Comparison of ENCODE assay signal across 23 cellular contexts in genomic region chr9:125444166-125444565, GRCh38.
"Had no signal": no experiment of that assay in that cellular context is flagged by ENCODE, and none has a peak within 500 bp of the region (broad histone marks: within the 10 kb centered on the region; RNA-seq: fewer than 3 reads in every experiment).

No MANE protein-coding gene starts in this region.

- H3K9me3 Mint-ChIP-seq: activated CD4-positive, alpha-beta memory T cell treated with anti-CD3 and anti-CD28 coated beads for 36 hours; activated naive CD4-positive, alpha-beta T cell treated with anti-CD3 and anti-CD28 coated beads for 36 hours; central memory CD8-positive, alpha-beta T cell; naive thymus-derived CD8-positive, alpha-beta T cell had no signal

- H3K4me3 Mint-ChIP-seq: activated CD4-positive, alpha-beta memory T cell treated with anti-CD3 and anti-CD28 coated beads for 36 hours; activated naive CD4-positive, alpha-beta T cell treated with anti-CD3 and anti-CD28 coated beads for 36 hours; central memory CD8-positive, alpha-beta T cell; naive thymus-derived CD8-positive, alpha-beta T cell had no signal

- H3K27ac Mint-ChIP-seq: activated CD4-positive, alpha-beta memory T cell treated with anti-CD3 and anti-CD28 coated beads for 36 hours; activated naive CD4-positive, alpha-beta T cell treated with anti-CD3 and anti-CD28 coated beads for 36 hours had no signal

- DNase-seq: activated CD4-positive, alpha-beta memory T cell treated with anti-CD3 and anti-CD28 coated beads for 36 hours; activated CD4-positive, alpha-beta T cell treated with anti-CD3 and anti-CD28 coated beads for 4 hours; activated naive CD4-positive, alpha-beta T cell treated with anti-CD3 and anti-CD28 coated beads for 36 hours; anterior cingulate cortex; brain microvascular endothelial cell; colonic mucosa; erythroblast; foreskin melanocyte; glutamatergic neuron; hippocampal formation; left colon; lower lobe of right lung; naive thymus-derived CD8-positive, alpha-beta T cell; occipital lobe; retina; stimulated activated CD4-positive, alpha-beta T cell treated with anti-CD3 and anti-CD28 coated beads, Interleukin-12 subunit alpha, Interleukin-12 subunit beta, amount 100 ng/mL, for 4 hours; stimulated activated CD4-positive, alpha-beta T cell treated with anti-CD3 and anti-CD28 coated beads, Interleukin-1b, Interleukin-23, amount 100 ng/mL, for 48 hours; stimulated activated CD8-positive, alpha-beta memory T cell treated with anti-CD3 and anti-CD28 coated beads, Interleukin-4, amount 100 ng/mL, for 48 hours; stimulated activated naive CD4-positive, alpha-beta T cell treated with Interleukin-2 at 50 U/mL for 16 hours; substantia nigra; T-helper 2 cell; uterus had no signal

- H3K27me3 Mint-ChIP-seq: activated CD4-positive, alpha-beta memory T cell treated with anti-CD3 and anti-CD28 coated beads for 36 hours; central memory CD8-positive, alpha-beta T cell; naive thymus-derived CD8-positive, alpha-beta T cell had no signal

- ATAC-seq: left colon; lower lobe of right lung; naive thymus-derived CD8-positive, alpha-beta T cell had no signal
